In the genomic region with DNA sequence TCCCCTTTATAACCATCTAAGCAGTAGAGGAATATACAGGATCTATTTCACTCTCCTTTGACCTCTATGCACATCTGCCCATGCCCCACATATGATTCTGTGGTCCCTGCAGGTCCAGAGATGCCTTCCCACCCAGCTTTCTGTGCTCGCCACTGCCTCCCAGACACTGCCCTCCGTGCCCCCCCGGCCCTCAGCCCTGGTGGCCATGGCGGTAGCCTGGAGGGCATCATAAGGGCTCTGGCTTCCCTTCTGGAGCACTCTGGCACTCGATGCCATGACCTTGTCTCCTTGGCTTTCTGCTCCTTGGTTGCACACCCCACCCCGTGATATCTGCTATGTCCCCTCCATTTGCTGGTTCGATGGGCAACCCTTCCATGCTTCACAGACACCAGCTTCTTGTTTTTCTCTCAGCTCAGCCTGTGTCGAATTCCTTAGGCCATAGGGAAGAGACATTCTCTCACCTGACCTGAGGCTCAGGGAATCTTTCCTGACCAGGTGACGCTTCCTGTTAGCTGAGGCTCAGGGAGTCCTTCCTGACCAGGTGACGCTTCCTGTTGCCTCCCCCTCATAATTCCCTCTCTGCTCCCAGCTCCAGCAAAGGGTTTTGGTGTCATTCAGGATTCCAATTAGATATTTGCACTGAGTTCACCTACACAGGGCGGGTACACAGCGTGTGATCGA, we compare ENCODE assay signal across 19 cellular contexts.
DNase-seq lines count a peak whose midpoint lies in the region; ATAC-seq and TF ChIP-seq lines count a peak whose summit lies in the region.
"Had no signal": no experiment of that assay in that cellular context is flagged by ENCODE, and none has a peak within 500 bp of the region (broad histone marks: within the 10 kb centered on the region; RNA-seq: fewer than 3 reads in every experiment).

No MANE protein-coding gene starts in this region.

- CTCF ChIA-PET in SK-N-SH (lab: Yijun Ruan, JAX): no interaction called here

- TF ChIP-seq CTCF in GM23338 (conservative IDR thresholded peaks at IDR 0.05; ENCODE audit: low read depth in 2 of 2) (no peak), endodermal cell (conservative IDR thresholded peaks at IDR 0.05) (no peak), osteoblast (IDR thresholded peaks at IDR 0.05; ENCODE audit: extremely low read depth, low read depth, low read length) (no peak), SK-N-SH (IDR thresholded peaks at IDR 0.05) (no peak)

- H3K36me3 ChIP-seq in GM23338 (ENCODE audit: insufficient read depth) (no peaks in the 10 kb centered on the region), endodermal cell (ENCODE audit: control insufficient read depth, insufficient read depth, low read length) (no peaks in the 10 kb centered on the region), mesenchymal stem cell (ENCODE audit: control insufficient read depth in 1 of 2, insufficient read depth in 2 of 2, low read depth in 1 of 2, low read length in 2 of 2) (no peaks in the 10 kb centered on the region), osteoblast (ENCODE audit: insufficient read depth, low read length) (no peaks in the 10 kb centered on the region), SK-N-SH (replicated peaks in 1 of 2; ENCODE audit: control insufficient read depth in 1 of 2, insufficient read depth in 2 of 2, low read length in 1 of 2) (no peaks in the 10 kb centered on the region)
- no peaks in the 10 kb centered on the region for H3K36me3 ChIP-seq in effector memory CD4-positive, alpha-beta T cell (ENCODE audit: control insufficient read depth, insufficient read depth, low read length)
- H3K36me3 ChIP-seq: MG63 had no signal

- no peak overlapping the region for H2BK15ac ChIP-seq in mesenchymal stem cell (ENCODE audit: low read depth, poor library complexity, severe bottlenecking)

- H3K27ac Mint-ChIP-seq in GM23338: peak overlapping the region; percentile 80; the same call in 1 of the 2 replicates
- no peak overlapping the region for H3K27ac Mint-ChIP-seq in endodermal cell
- H3K27ac Mint-ChIP-seq: CD8-positive, alpha-beta memory T cell had no signal

- H3K27me3 ChIP-seq in GM23338 (ENCODE audit: insufficient read depth) (no peaks in the 10 kb centered on the region), endodermal cell (ENCODE audit: control insufficient read depth, insufficient read depth, low read length, poor library complexity, severe bottlenecking) (no peaks in the 10 kb centered on the region), mesenchymal stem cell (ENCODE audit: control insufficient read depth in 1 of 2, insufficient read depth in 1 of 2, low read length in 2 of 2) (peaks cover 0 to 8% of the 10 kb centered on the region in 2 experiments), osteoblast (ENCODE audit: insufficient read depth, low read length) (no peaks in the 10 kb centered on the region), SK-N-SH (ENCODE audit: insufficient read depth) (peaks cover 16% of the 10 kb centered on the region; the same call in 1 of the 2 replicates)
- H3K27me3 ChIP-seq in effector memory CD4-positive, alpha-beta T cell (replicated peaks; ENCODE audit: control insufficient read depth, insufficient read depth, low read length, poor library complexity, severe bottlenecking): no peaks in the 10 kb centered on the region
- H3K27me3 ChIP-seq: MG63 had no signal

- peak overlapping the region; percentile 44 for H2AFZ ChIP-seq in GM23338
- no peak overlapping the region for H2AFZ ChIP-seq in mesenchymal stem cell (ENCODE audit: low read depth, low read length)
- no peak overlapping the region for H2AFZ ChIP-seq in osteoblast (ENCODE audit: low read length)
- no peak overlapping the region for H2AFZ ChIP-seq in SK-N-SH (ENCODE audit: low read depth)

- H3K4me2 ChIP-seq in GM23338 (no peak overlapping the region), mesenchymal stem cell (ENCODE audit: low read length, poor library complexity, severe bottlenecking) (no peak overlapping the region), osteoblast (ENCODE audit: insufficient read depth, low read length) (no peak overlapping the region), SK-N-SH (no peak overlapping the region)

- DNase-seq in GM23338 (ENCODE audit: low spot score) (peak; percentile 46), endodermal cell (peak; percentile 58), mesenchymal stem cell (no peak), osteoblast (ENCODE audit: insufficient read length, low spot score, missing footprints) (peak; percentile 9), SK-N-SH (no peak)
- no peak for DNase-seq in effector memory CD4-positive, alpha-beta T cell
- DNase-seq in stimulated activated naive CD4-positive, alpha-beta T cell treated with Interleukin-2 at 50 U/mL for 16 hours (lab: John Stamatoyannopoulos, UW): no peak
- DNase-seq: Calu3; CD8-positive, alpha-beta memory T cell; MG63; NCI-H1417; NCI-H1694 treated with DMSO at 0.1 percent for 48 hours; NCI-H2081 treated with DMSO at 0.1 percent for 48 hours; NCI-H2171 treated with DMSO at 0.1 percent for 48 hours; NCI-H524 treated with DMSO at 0.1 percent for 48 hours; OCI-M1 had no signal

- H2BK5ac ChIP-seq in mesenchymal stem cell (ENCODE audit: low read depth, low read length, poor library complexity, severe bottlenecking): no peak overlapping the region

- H3K9me2 ChIP-seq in GM23338 (ENCODE audit: insufficient read depth) (no peaks in the 10 kb centered on the region), SK-N-SH (no peaks in the 10 kb centered on the region)

- H3K18ac ChIP-seq in mesenchymal stem cell (ENCODE audit: low read depth in 1 of 2, low read length in 2 of 2): peak overlapping the region in 1 of 2 experiments; percentile 11

- no peak overlapping the region for H3K14ac ChIP-seq in mesenchymal stem cell (ENCODE audit: low read length in 2 of 2)

- H3K4me1 Mint-ChIP-seq in GM23338 (peaks cover 21% of the 10 kb centered on the region), endodermal cell (peaks cover 12% of the 10 kb centered on the region)
- H3K4me1 Mint-ChIP-seq: CD8-positive, alpha-beta memory T cell had no signal

- H3K9me3 ChIP-seq in endodermal cell (ENCODE audit: control insufficient read depth, low read length) (peaks cover 8% of the 10 kb centered on the region), mesenchymal stem cell (ENCODE audit: control insufficient read depth, low read length) (peaks cover 15% of the 10 kb centered on the region), osteoblast (ENCODE audit: low read depth, low read length) (peaks cover 2% of the 10 kb centered on the region), SK-N-SH (no peaks in the 10 kb centered on the region)
- H3K9me3 ChIP-seq in effector memory CD4-positive, alpha-beta T cell (ENCODE audit: control insufficient read depth, low read length): no peaks in the 10 kb centered on the region

- H2BK12ac ChIP-seq in mesenchymal stem cell (ENCODE audit: low read length in 2 of 2): peak overlapping the region in 1 of 2 experiments; percentile 51

- TF ChIP-seq RAD21 in SK-N-SH (IDR thresholded peaks at IDR 0.05; ENCODE audit: low read length): no peak

- POLR2A ChIA-PET in SK-N-SH (lab: Yijun Ruan, JAX): no interaction called here

- H3K4me1 ChIP-seq in GM23338 (ENCODE audit: insufficient read depth) (peaks cover 11% of the 10 kb centered on the region; the same call in 1 of the 2 replicates), endodermal cell (ENCODE audit: control insufficient read depth, insufficient read depth, low read length) (no peaks in the 10 kb centered on the region), mesenchymal stem cell (ENCODE audit: control insufficient read depth, insufficient read depth, low read depth, low read length) (no peaks in the 10 kb centered on the region), osteoblast (ENCODE audit: insufficient read depth, low read length) (peaks cover 17% of the 10 kb centered on the region), SK-N-SH (ENCODE audit: control insufficient read depth in 1 of 2, insufficient read depth in 2 of 2, low read depth in 1 of 2, low read length in 1 of 2) (no peaks in the 10 kb centered on the region)
- no peaks in the 10 kb centered on the region for H3K4me1 ChIP-seq in effector memory CD4-positive, alpha-beta T cell (ENCODE audit: control insufficient read depth, insufficient read depth, low read length, poor library complexity, severe bottlenecking)

- no peaks in the 10 kb centered on the region for H4K20me1 ChIP-seq in GM23338 (replicated peaks; ENCODE audit: insufficient read depth)
- H4K20me1 ChIP-seq in osteoblast (ENCODE audit: insufficient read depth, low read length): no peaks in the 10 kb centered on the region
- no peaks in the 10 kb centered on the region for H4K20me1 ChIP-seq in SK-N-SH (ENCODE audit: insufficient read depth)

- H3K36me3 Mint-ChIP-seq in GM23338 (ENCODE audit: low read depth) (peaks cover 6% of the 10 kb centered on the region; the same call in 2 of the 3 replicates), endodermal cell (ENCODE audit: low read depth) (no peaks in the 10 kb centered on the region)
- H3K36me3 Mint-ChIP-seq: CD8-positive, alpha-beta memory T cell had no signal

- H3K27me3 Mint-ChIP-seq in GM23338 (ENCODE audit: insufficient read depth, low read depth, poor library complexity) (peaks cover 6% of the 10 kb centered on the region), endodermal cell (ENCODE audit: insufficient read depth) (no peaks in the 10 kb centered on the region)

- H3K4ac ChIP-seq in mesenchymal stem cell (ENCODE audit: low read depth in 1 of 2, low read length in 2 of 2): no peak overlapping the region

- WGBS in endodermal cell (ENCODE audit: insufficient coverage in 1 of 2, insufficient read length in 1 of 2), 2 experiments: 92 to 94% methylated on average over 10 to 13 of the region's 13 CpGs
- 96% methylated on average over 10 of the region's 13 CpGs for WGBS in mesenchymal stem cell
- WGBS in SK-N-SH (ENCODE audit: low lambda C conversion rate): 2% methylated on average over 13 of the region's 13 CpGs

- H3K79me1 ChIP-seq in mesenchymal stem cell (replicated peaks; ENCODE audit: low read length, poor library complexity, severe bottlenecking): no peaks in the 10 kb centered on the region

- H3K27ac ChIP-seq in GM23338 (ENCODE audit: low read depth): no peak overlapping the region
- H3K27ac ChIP-seq in endodermal cell (ENCODE audit: low read depth, low read length): no peak overlapping the region
- H3K27ac ChIP-seq in mesenchymal stem cell (ENCODE audit: low read length, poor library complexity, severe bottlenecking): no peak overlapping the region
- no peak overlapping the region for H3K27ac ChIP-seq in osteoblast (ENCODE audit: low read depth, low read length)
- H3K27ac ChIP-seq in effector memory CD4-positive, alpha-beta T cell (ENCODE audit: insufficient read depth, low read length, poor library complexity, severe bottlenecking): no peak overlapping the region
- no peak overlapping the region for H3K27ac ChIP-seq in SK-N-SH (ENCODE audit: low read depth in 2 of 2, low read length in 1 of 2)
- H3K27ac ChIP-seq: C4-2B had no signal

- peaks cover 6% of the 10 kb centered on the region; the same call in 2 of the 3 replicates for H3K9me3 Mint-ChIP-seq in GM23338
- H3K9me3 Mint-ChIP-seq in endodermal cell: peaks cover 8% of the 10 kb centered on the region

- H3K9ac ChIP-seq in endodermal cell (ENCODE audit: extremely low read depth, low read length, poor library complexity, severe bottlenecking) (no peak overlapping the region), mesenchymal stem cell (ENCODE audit: low read length) (peak overlapping the region; percentile 72), SK-N-SH (no peak overlapping the region)

- no peaks in the 10 kb centered on the region for H3K79me2 ChIP-seq in GM23338 (replicated peaks; ENCODE audit: insufficient read depth)
- H3K79me2 ChIP-seq in osteoblast (ENCODE audit: insufficient read depth, low read length): no peaks in the 10 kb centered on the region
- no peaks in the 10 kb centered on the region for H3K79me2 ChIP-seq in SK-N-SH (ENCODE audit: insufficient read depth)

- H3F3A ChIP-seq in GM23338 (replicated peaks; ENCODE audit: low read depth) (no peaks in the 10 kb centered on the region), SK-N-SH (replicated peaks; ENCODE audit: insufficient read depth) (no peaks in the 10 kb centered on the region)

- no peak overlapping the region for H2AK5ac ChIP-seq in mesenchymal stem cell (ENCODE audit: low read length, severe bottlenecking)

- H3K4me3 ChIP-seq in GM23338 (no peak overlapping the region), endodermal cell (ENCODE audit: low read length) (no peak overlapping the region), mesenchymal stem cell (ENCODE audit: insufficient read depth in 1 of 2, low read depth in 1 of 2, low read length in 2 of 2) (no peak overlapping the region), osteoblast (ENCODE audit: insufficient read depth, low read length) (no peak overlapping the region), SK-N-SH (ENCODE audit: low read depth in 2 of 2, low read length in 1 of 2) (no peak overlapping the region)
- no peak overlapping the region for H3K4me3 ChIP-seq in effector memory CD4-positive, alpha-beta T cell (ENCODE audit: insufficient read depth, low read depth, low read length, poor library complexity, severe bottlenecking)
- H3K4me3 ChIP-seq: K562, MG63 had no signal

- H3K23ac ChIP-seq in mesenchymal stem cell (ENCODE audit: low read length in 2 of 2): no peak overlapping the region

- H4K91ac ChIP-seq in mesenchymal stem cell (ENCODE audit: low read length): peak overlapping the region; percentile 9

- no peak overlapping the region for H2BK120ac ChIP-seq in mesenchymal stem cell (ENCODE audit: low read depth, low read length)

- H3K4me3 Mint-ChIP-seq in GM23338 (no peak overlapping the region), endodermal cell (no peak overlapping the region)
- H3K4me3 Mint-ChIP-seq: CD8-positive, alpha-beta memory T cell had no signal

- ATAC-seq in GM23338 (peak; percentile 65), GM18868 (IDR thresholded peaks at IDR 0.05; ENCODE audit: unreplicated experiment) (no peak)
- ATAC-seq: K562 had no signal

- no peak for TF ChIP-seq EP300 in SK-N-SH (IDR thresholded peaks at IDR 0.05; ENCODE audit: borderline replicate concordance in 1 of 2, low read depth in 1 of 2, low read length in 1 of 2)

- H4K8ac ChIP-seq in mesenchymal stem cell (ENCODE audit: low read length): no peak overlapping the region

Comparison
In these comparisons a context has a peak if more than half of its experiments do, and no peak if none do; other contexts are left out.
1. DNase-seq: peak in GM23338 (single experiment), endodermal cell (single experiment) and osteoblast (single experiment); none in mesenchymal stem cell (single experiment), effector memory CD4-positive, alpha-beta T cell (0 of 3), SK-N-SH (single experiment) and stimulated activated naive CD4-positive, alpha-beta T cell treated with Interleukin-2 at 50 U/mL for 16 hours (single experiment).